In genomic region chr4:151865327-151865726, GRCh38 we compare ENCODE assay signal across 10 cellular contexts.
DNase-seq lines count a peak whose midpoint lies in the region; ATAC-seq, FAIRE-seq and TF ChIP-seq lines count a peak whose summit lies in the region.
"Had no signal": no experiment of that assay in that cellular context is flagged by ENCODE, and none has a peak within 500 bp of the region (broad histone marks: within the 10 kb centered on the region; RNA-seq: fewer than 3 reads in every experiment).

No MANE protein-coding gene starts in this region.

- DNase-seq in NCI-H2029 (lab: John Stamatoyannopoulos, UW) (peak; percentile 14), NCI-H2029 treated with DMSO at 0.1 percent for 48 hours (lab: John Stamatoyannopoulos, UW) (no peak), SKM-1 (lab: John Stamatoyannopoulos, UW; ENCODE audit: unreplicated experiment) (peak; percentile 99), hippocampal formation (lab: John Stamatoyannopoulos, UW) (peak; percentile 43 to 64), testis (peak; percentile 41), GM19239 (ENCODE audit: insufficient read length, low spot score) (no peak)
- DNase-seq in central memory CD4-positive, alpha-beta T cell: no peak
- DNase-seq: KG1 had no signal

- no peaks in the 10 kb centered on the region for H3K27me3 ChIP-seq in testis

- TF ChIP-seq POLR2A in testis (IDR thresholded peaks at IDR 0.05): no peak

- FAIRE-seq in GM19239 (lab: Jason Lieb, UNC): no peak

- no peak for TF ChIP-seq CTCF in testis (IDR thresholded peaks at IDR 0.05)

- no peak for ATAC-seq in HG02973 (IDR thresholded peaks at IDR 0.05; ENCODE audit: unreplicated experiment)

- intact Hi-C loops in testis (cut with DNase I; ENCODE audit: low total_unique reads): no loop called here

- H3K4me1 ChIP-seq in testis: no peaks in the 10 kb centered on the region
- H3K4me1 ChIP-seq: parathyroid adenoma had no signal

- H3K9me3 ChIP-seq in testis: no peaks in the 10 kb centered on the region

- no peak overlapping the region for H3K27ac ChIP-seq in testis
- H3K27ac ChIP-seq: parathyroid adenoma had no signal

- no peak overlapping the region for H3K4me3 ChIP-seq in testis

- H3K36me3 ChIP-seq in testis (ENCODE audit: low read depth, missing control alignments): no peaks in the 10 kb centered on the region

- WGBS in testis, 2 donors: 40 to 42% methylated on average over 4 of the region's 4 CpGs

Comparison
In these comparisons a context has a peak if more than half of its experiments do, and no peak if none do; other contexts are left out.
1. DNase-seq: peak in NCI-H2029 (single experiment), SKM-1 (single experiment), hippocampal formation (2 of 2) and testis (single experiment); none in NCI-H2029 treated with DMSO at 0.1 percent for 48 hours (single experiment), central memory CD4-positive, alpha-beta T cell (single experiment) and GM19239 (single experiment).